ENCODE assay signal across 12 cellular contexts in the genomic region with DNA sequence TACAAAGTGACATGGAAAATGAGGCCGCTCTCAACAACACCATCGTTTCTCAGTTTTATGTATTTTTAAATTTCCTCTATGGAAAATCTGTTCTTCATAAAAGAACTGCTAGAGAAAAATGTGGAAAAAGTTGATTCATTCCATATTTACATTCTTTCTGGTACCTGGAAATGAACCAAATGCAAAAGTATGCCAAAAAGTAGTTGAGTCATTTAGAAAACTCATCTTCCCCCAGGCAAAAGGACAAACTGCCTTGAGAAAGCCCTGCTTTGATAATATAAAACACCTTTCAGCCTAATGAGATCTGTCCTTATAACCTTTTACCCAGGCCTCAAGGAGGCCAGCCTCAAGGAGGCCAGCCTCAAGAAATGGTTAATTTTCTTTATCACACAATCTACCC.
A peak's percentile ranks its signal among the peaks of the same experiment; 100 is the strongest.
DNase-seq lines count a peak whose midpoint lies in the region; ATAC-seq, FAIRE-seq and TF ChIP-seq lines count a peak whose summit lies in the region.
"Had no signal": no experiment of that assay in that cellular context is flagged by ENCODE, and none has a peak within 500 bp of the region (broad histone marks: within the 10 kb centered on the region; RNA-seq: fewer than 3 reads in every experiment).

No MANE protein-coding gene starts in this region.

- TF ChIP-seq CTCF in AG04450 (IDR thresholded peaks at IDR 0.05; ENCODE audit: low read depth, low read length) (no peak), bronchial epithelial cell (IDR thresholded peaks at IDR 0.05; ENCODE audit: insufficient read depth, low read length, severe bottlenecking) (no peak), heart left ventricle (IDR thresholded peaks at IDR 0.05) (no peak)

- no peak for FAIRE-seq in bronchial epithelial cell (lab: Jason Lieb, UNC)

- POLR2A ChIA-PET in AG04450 (lab: Yijun Ruan, JAX) = interaction anchor here (1.4 kb wide), 1 partner anchor 9 kb away, joined by 5 read pairs; no protein-coding TSS in a partner anchor

- intact Hi-C loops in heart left ventricle (cut with DNase I) = no loop called here

- H3K27me3 ChIP-seq in AG04450 (ENCODE audit: control insufficient read depth, insufficient read depth, low read length) = no peaks in the 10 kb centered on the region
- H3K27me3 ChIP-seq in bronchial epithelial cell (ENCODE audit: control insufficient read depth, insufficient read depth, low read length) = no peaks in the 10 kb centered on the region
- no peaks in the 10 kb centered on the region for H3K27me3 ChIP-seq in heart left ventricle
- H3K27me3 ChIP-seq: uterus had no signal

- whole genome bisulfite sequencing in heart left ventricle, 4 donors = 67 to 77% (median 71%) methylated on average over 2 of the region's 2 CpGs

- ATAC-seq in heart left ventricle (no peak), GM21390 (IDR thresholded peaks at IDR 0.05; ENCODE audit: unreplicated experiment) (no peak)

- TF ChIP-seq POLR2A in heart left ventricle (IDR thresholded peaks at IDR 0.05) = no peak

- no peak overlapping the region for H3K4me3 ChIP-seq in AG04450 (ENCODE audit: low read depth, low read length)
- no peak overlapping the region for H3K4me3 ChIP-seq in bronchial epithelial cell (ENCODE audit: low read depth, low read length)
- no peak overlapping the region for H3K4me3 ChIP-seq in heart left ventricle
- H3K4me3 ChIP-seq: uterus had no signal

- H3K27ac ChIP-seq in AG04450 (ENCODE audit: low read depth, low read length) (peak overlapping the region; percentile 47), heart left ventricle (no peak overlapping the region)

- H3K4me1 ChIP-seq in heart left ventricle = no peaks in the 10 kb centered on the region
- H3K4me1 ChIP-seq: uterus had no signal

- CTCF ChIA-PET in AG04450 (lab: Charles Lee) = interaction anchor here (1.2 kb wide), 1 partner anchor 753 kb away, joined by 4 read pairs; no protein-coding TSS in a partner anchor

- H3K9me3 ChIP-seq in AG04450 (ENCODE audit: control insufficient read depth, insufficient read depth, low read length) = no peaks in the 10 kb centered on the region
- H3K9me3 ChIP-seq in heart left ventricle = no peaks in the 10 kb centered on the region
- H3K9me3 ChIP-seq: uterus had no signal

- DNase-seq in AG04450 (ENCODE audit: low read depth, low spot score) (peak; percentile 53), HT1080 (ENCODE audit: low read depth) (peak; percentile 86), bronchial epithelial cell (ENCODE audit: low read depth) (peak; percentile 83), lung microvascular endothelial cell (ENCODE audit: low read depth in 2 of 2) (peak; percentile 5 to 26), heart left ventricle (no peak), DMS79 treated with DMSO at 0.1 percent for 48 hours (lab: John Stamatoyannopoulos, UW) (no peak), midbrain (lab: John Stamatoyannopoulos, UW) (no peak)
- DNase-seq: cerebellar nuclear complex, left cardiac atrium, NCI-H2107, uterus had no signal

- H3K36me3 ChIP-seq in bronchial epithelial cell (ENCODE audit: control insufficient read depth, insufficient read depth, low read length) = no peaks in the 10 kb centered on the region
- H3K36me3 ChIP-seq in heart left ventricle = no peaks in the 10 kb centered on the region
- H3K36me3 ChIP-seq: uterus had no signal

Comparison
In these comparisons a context has a peak if more than half of its experiments do, and no peak if none do; other contexts are left out.
1. DNase-seq: peak in AG04450 (single experiment), HT1080 (single experiment), bronchial epithelial cell (single experiment) and lung microvascular endothelial cell (2 of 2); none in heart left ventricle (0 of 5), DMS79 treated with DMSO at 0.1 percent for 48 hours (single experiment) and midbrain (single experiment).